In genomic region chr2:232347369-232347768, GRCh38 we compare ENCODE assay signal across 37 cellular contexts. TPM values are rescaled to one million over a fixed set of nuclear protein-coding genes. Genes with fewer than 3 reads are reported as not detected.
"Had no signal": no experiment of that assay in that cellular context is flagged by ENCODE, and none has a peak within 500 bp of the region (broad histone marks: within the 10 kb centered on the region; RNA-seq: fewer than 3 reads in every experiment).

No MANE protein-coding gene starts in this region.

- H3K9me3 Mint-ChIP-seq: activated CD4-positive, alpha-beta T cell treated with anti-CD3 and anti-CD28 coated beads, Interleukin-2, amount 10 ng/mL, durations not matched to agents 24 days and 14 days; activated CD8-positive, alpha-beta T cell treated with anti-CD3 and anti-CD28 coated beads for 36 hours; activated naive CD4-positive, alpha-beta T cell treated with anti-CD3 and anti-CD28 coated beads, Interleukin-2, amount 50 U/mL, for 72 hours; activated naive CD8-positive, alpha-beta T cell treated with anti-CD3 and anti-CD28 coated beads for 36 hours; activated T-cell treated with anti-CD3 and anti-CD28 coated beads, Interleukin-2, amount 50 U/mL, for 4 hours; activated T-cell treated with anti-CD3 and anti-CD28 coated beads, Interleukin-2, amount 50 U/mL, for 72 hours; activated T-helper 1 cell treated with anti-CD3 and anti-CD28 coated beads, Interleukin-12 subunit alpha, Interleukin-12 subunit beta, Interleukin-2, Interleukin-4 antibody, amounts not matched to agents 30 ng/mL and 10 ng/mL and 1 ng/mL, durations not matched to agents 14 hours and 24 hours and 36 hours; activated T-helper 17 cell treated with anti-CD3 and anti-CD28 coated beads, Interleukin-2, amount 50 U/mL, for 72 hours; T-helper 1 cell treated with Interleukin-12 subunit alpha and Interleukin-12 subunit beta and Interleukin-4 antibody, amounts not matched to agents 30 μg/mL and 1 μg/mL, for 36 hours; T-helper 2 cell treated with Interferon-gamma antibody and Interleukin-4, amounts not matched to agents 5 μg/mL and 100 μg/mL, for 36 hours had no signal

- ATAC-seq: activated CD8-positive, alpha-beta T cell treated with anti-CD3 and anti-CD28 coated beads for 36 hours; activated naive CD4-positive, alpha-beta T cell treated with anti-CD3 and anti-CD28 coated beads, Interleukin-2, amount 50 U/mL, for 72 hours; activated T-cell treated with anti-CD3 and anti-CD28 coated beads, Interleukin-2, amount 50 U/mL, for 4 hours; activated T-cell treated with anti-CD3 and anti-CD28 coated beads, Interleukin-2, amount 50 U/mL, for 72 hours; activated T-helper 17 cell treated with anti-CD3 and anti-CD28 coated beads, Interleukin-2, amount 50 U/mL, for 72 hours; body of pancreas had no signal

- H3K4me3 Mint-ChIP-seq: activated B cell treated with CpG ODN at 0.5 μM for 24 hours; activated CD4-positive, alpha-beta memory T cell treated with anti-CD3 and anti-CD28 coated beads for 36 hours; activated CD4-positive, alpha-beta T cell treated with anti-CD3 and anti-CD28 coated beads, Interleukin-2, amount 10 ng/mL, durations not matched to agents 24 days and 14 days; activated CD8-positive, alpha-beta T cell treated with anti-CD3 and anti-CD28 coated beads for 36 hours; activated naive CD8-positive, alpha-beta T cell treated with anti-CD3 and anti-CD28 coated beads for 36 hours; activated T-cell treated with anti-CD3 and anti-CD28 coated beads, Interleukin-2, amount 50 U/mL, for 4 hours; activated T-cell treated with anti-CD3 and anti-CD28 coated beads, Interleukin-2, amount 50 U/mL, for 72 hours; activated T-helper 1 cell treated with anti-CD3 and anti-CD28 coated beads, Interleukin-12 subunit alpha, Interleukin-12 subunit beta, Interleukin-2, Interleukin-4 antibody, amounts not matched to agents 30 ng/mL and 10 ng/mL and 1 ng/mL, durations not matched to agents 14 hours and 24 hours and 36 hours; activated T-helper 17 cell treated with anti-CD3 and anti-CD28 coated beads, Interleukin-2, amount 50 U/mL, for 72 hours; T-helper 1 cell treated with Interleukin-12 subunit alpha and Interleukin-12 subunit beta and Interleukin-4 antibody, amounts not matched to agents 30 μg/mL and 1 μg/mL, for 36 hours; T-helper 2 cell treated with Interferon-gamma antibody and Interleukin-4, amounts not matched to agents 5 μg/mL and 100 μg/mL, for 36 hours had no signal

- FAIRE-seq: astrocyte, TTC549 had no signal

- DNase-seq: activated B cell treated with CpG ODN at 0.5 μM for 24 hours; activated CD4-positive, alpha-beta memory T cell treated with anti-CD3 and anti-CD28 coated beads for 36 hours; activated CD4-positive, alpha-beta T cell treated with anti-CD3 and anti-CD28 coated beads for 4 hours; activated CD4-positive, alpha-beta T cell treated with anti-CD3 and anti-CD28 coated beads, Interleukin-2, amount 10 ng/mL, durations not matched to agents 24 days and 14 days; activated CD4-positive, alpha-beta T cell treated with anti-CD3 and anti-CD28 coated beads, Interleukin-2, amount 50 U/mL, for 1 hour; activated CD4-positive, alpha-beta T cell treated with anti-CD3 and anti-CD28 coated beads, Interleukin-2, amount 50 U/mL, for 4 hours; activated CD8-positive, alpha-beta memory T cell treated with anti-CD3 and anti-CD28 coated beads, Interleukin-2, amount 50 U/mL, for 4 hours; activated CD8-positive, alpha-beta T cell treated with anti-CD3 and anti-CD28 coated beads for 36 hours; activated gamma-delta T cell treated with Interleukin-2 at 50 U/mL for 16 hours; activated naive CD4-positive, alpha-beta T cell; activated naive CD4-positive, alpha-beta T cell treated with anti-CD3 and anti-CD28 coated beads, Interleukin-2, amount 50 U/mL, for 16 hours; activated naive CD8-positive, alpha-beta T cell treated with anti-CD3 and anti-CD28 coated beads for 36 hours; activated T-cell treated with anti-CD3 and anti-CD28 coated beads for 4 hours; activated T-cell treated with anti-CD3 and anti-CD28 coated beads, Interleukin-2, amount 50 U/mL, for 1 hour; activated T-cell treated with anti-CD3 and anti-CD28 coated beads, Interleukin-2, amount 50 U/mL, for 4 hours; activated T-cell treated with anti-CD3 and anti-CD28 coated beads, Interleukin-2, amount 50 U/mL, for 72 hours; amniotic stem cell; body of pancreas; brain microvascular endothelial cell; central memory CD4-positive, alpha-beta T cell; T-helper 1 cell; T-helper 2 cell; T-helper 9 cell had no signal

- H3K9me3 ChIP-seq: adrenal gland, body of pancreas, breast epithelium had no signal

- H3K4me1 Mint-ChIP-seq: activated B cell treated with CpG ODN at 0.5 μM for 24 hours had no signal

- H3K27me3 Mint-ChIP-seq: activated T-helper 17 cell treated with anti-CD3 and anti-CD28 coated beads, Interleukin-2, amount 50 U/mL, for 72 hours had no signal

- H3K36me3 Mint-ChIP-seq: activated CD4-positive, alpha-beta memory T cell treated with anti-CD3 and anti-CD28 coated beads for 36 hours; activated naive CD4-positive, alpha-beta T cell treated with anti-CD3 and anti-CD28 coated beads, Interleukin-2, amount 50 U/mL, for 72 hours; activated naive CD8-positive, alpha-beta T cell treated with anti-CD3 and anti-CD28 coated beads for 36 hours had no signal

- H3K36me3 ChIP-seq: adrenal gland, brain microvascular endothelial cell, breast epithelium had no signal

- H3K4me3 ChIP-seq: adrenal gland, body of pancreas, breast epithelium had no signal

- H3K27ac ChIP-seq: adrenal gland, body of pancreas, brain microvascular endothelial cell, breast epithelium, VCaP had no signal

- H3K27ac Mint-ChIP-seq: activated B cell treated with CpG ODN at 0.5 μM for 24 hours; activated CD4-positive, alpha-beta memory T cell treated with anti-CD3 and anti-CD28 coated beads for 36 hours; activated CD4-positive, alpha-beta T cell treated with anti-CD3 and anti-CD28 coated beads, Interleukin-2, amount 10 ng/mL, durations not matched to agents 24 days and 14 days; activated CD8-positive, alpha-beta T cell treated with anti-CD3 and anti-CD28 coated beads for 36 hours; activated naive CD4-positive, alpha-beta T cell treated with anti-CD3 and anti-CD28 coated beads, Interleukin-2, amount 50 U/mL, for 72 hours; activated naive CD8-positive, alpha-beta T cell treated with anti-CD3 and anti-CD28 coated beads for 36 hours; activated T-cell treated with anti-CD3 and anti-CD28 coated beads, Interleukin-2, amount 50 U/mL, for 72 hours; activated T-helper 1 cell treated with anti-CD3 and anti-CD28 coated beads, Interleukin-12 subunit alpha, Interleukin-12 subunit beta, Interleukin-2, Interleukin-4 antibody, amounts not matched to agents 30 ng/mL and 10 ng/mL and 1 ng/mL, durations not matched to agents 14 hours and 24 hours and 36 hours; activated T-helper 17 cell treated with anti-CD3 and anti-CD28 coated beads, Interleukin-2, amount 50 U/mL, for 72 hours; T-helper 1 cell treated with Interleukin-12 subunit alpha and Interleukin-12 subunit beta and Interleukin-4 antibody, amounts not matched to agents 30 μg/mL and 1 μg/mL, for 36 hours; T-helper 2 cell treated with Interferon-gamma antibody and Interleukin-4, amounts not matched to agents 5 μg/mL and 100 μg/mL, for 36 hours had no signal

RNA-seq across cellular contexts. Expression of gene ALPP, which starts 31.2 kb away (rescaled TPM):
- total RNA-seq: activated CD4-positive, alpha-beta memory T cell treated with anti-CD3 and anti-CD28 coated beads for 36 hours; activated CD4-positive, alpha-beta T cell treated with anti-CD3 and anti-CD28 coated beads, Interleukin-2, amount 10 ng/mL, durations not matched to agents 24 days and 14 days; activated CD8-positive, alpha-beta memory T cell treated with anti-CD3 and anti-CD28 coated beads for 36 hours; activated CD8-positive, alpha-beta T cell treated with anti-CD3 and anti-CD28 coated beads for 36 hours; activated naive CD8-positive, alpha-beta T cell treated with anti-CD3 and anti-CD28 coated beads for 36 hours; activated T-cell treated with anti-CD3 and anti-CD28 coated beads, Interleukin-2, amount 50 U/mL, for 4 hours; activated T-cell treated with anti-CD3 and anti-CD28 coated beads, Interleukin-2, amount 50 U/mL, for 72 hours; activated T-helper 1 cell treated with anti-CD3 and anti-CD28 coated beads, Interleukin-12 subunit alpha, Interleukin-12 subunit beta, Interleukin-2, Interleukin-4 antibody, amounts not matched to agents 30 ng/mL and 10 ng/mL and 1 ng/mL, durations not matched to agents 14 hours and 24 hours and 36 hours; adrenal gland; aorta; breast epithelium; cardiac septum; cerebellum had no signal
- polyA plus RNA-seq: adrenal gland, aorta had no signal

RNA-seq across cellular contexts. Expression of gene ALPG, which starts 59.3 kb away (rescaled TPM):
- total RNA-seq: activated B cell treated with CpG ODN at 0.5 μM for 24 hours; activated CD4-positive, alpha-beta memory T cell treated with anti-CD3 and anti-CD28 coated beads for 36 hours; activated CD4-positive, alpha-beta T cell treated with anti-CD3 and anti-CD28 coated beads, Interleukin-2, amount 10 ng/mL, durations not matched to agents 24 days and 14 days; activated CD8-positive, alpha-beta memory T cell treated with anti-CD3 and anti-CD28 coated beads for 36 hours; activated CD8-positive, alpha-beta T cell treated with anti-CD3 and anti-CD28 coated beads for 36 hours; activated naive CD4-positive, alpha-beta T cell treated with anti-CD3 and anti-CD28 coated beads, Interleukin-2, amount 50 U/mL, for 72 hours; activated naive CD8-positive, alpha-beta T cell treated with anti-CD3 and anti-CD28 coated beads for 36 hours; activated T-cell treated with anti-CD3 and anti-CD28 coated beads, Interleukin-2, amount 50 U/mL, for 4 hours; activated T-cell treated with anti-CD3 and anti-CD28 coated beads, Interleukin-2, amount 50 U/mL, for 72 hours; activated T-helper 1 cell treated with anti-CD3 and anti-CD28 coated beads, Interleukin-12 subunit alpha, Interleukin-12 subunit beta, Interleukin-2, Interleukin-4 antibody, amounts not matched to agents 30 ng/mL and 10 ng/mL and 1 ng/mL, durations not matched to agents 14 hours and 24 hours and 36 hours; activated T-helper 17 cell treated with anti-CD3 and anti-CD28 coated beads, Interleukin-2, amount 50 U/mL, for 72 hours; adrenal gland; aorta; body of pancreas; breast epithelium; cardiac septum; cerebellum had no signal
- polyA plus RNA-seq: adrenal gland, aorta had no signal
